ENCODE assay signal across 10 cellular contexts in genomic region chr3:75001330-75001729, GRCh38.
DNase-seq lines count a peak whose midpoint lies in the region; ATAC-seq and TF ChIP-seq lines count a peak whose summit lies in the region.
"Had no signal": no experiment of that assay in that cellular context is flagged by ENCODE, and none has a peak within 500 bp of the region (broad histone marks: within the 10 kb centered on the region; RNA-seq: fewer than 3 reads in every experiment).

No MANE protein-coding gene starts in this region.

- H3K36me3 ChIP-seq in H7 (replicated peaks; ENCODE audit: control insufficient read depth, insufficient read depth, low read length) = no peaks in the 10 kb centered on the region
- no peaks in the 10 kb centered on the region for H3K36me3 ChIP-seq in effector memory CD4-positive, alpha-beta T cell (ENCODE audit: control insufficient read depth, insufficient read depth, low read length)

- H3K36me3 Mint-ChIP-seq in glutamatergic neuron (ENCODE audit: unreplicated experiment) = no peaks in the 10 kb centered on the region
- H3K36me3 Mint-ChIP-seq: stimulated activated effector memory CD8-positive, alpha-beta T cell treated with anti-CD3 and anti-CD28 coated beads, Interleukin-12 subunit alpha, Interleukin-12 subunit beta, amount 100 ng/mL, for 72 hours had no signal

- no peaks in the 10 kb centered on the region for H3K4me1 ChIP-seq in effector memory CD4-positive, alpha-beta T cell (ENCODE audit: control insufficient read depth, insufficient read depth, low read length, poor library complexity, severe bottlenecking)

- H3K9me3 ChIP-seq in effector memory CD4-positive, alpha-beta T cell (ENCODE audit: control insufficient read depth, low read length) = no peaks in the 10 kb centered on the region

- ATAC-seq in GM18517 (IDR thresholded peaks at IDR 0.05; ENCODE audit: unreplicated experiment) (no peak), HG03045 (IDR thresholded peaks at IDR 0.05; ENCODE audit: unreplicated experiment) (no peak)
- ATAC-seq: PC-3; stimulated activated effector memory CD8-positive, alpha-beta T cell treated with anti-CD3 and anti-CD28 coated beads, Interleukin-12 subunit alpha, Interleukin-12 subunit beta, amount 100 ng/mL, for 72 hours had no signal

- no peak overlapping the region for H3K4me3 ChIP-seq in H7 (ENCODE audit: insufficient read depth, low read depth, low read length)
- no peak overlapping the region for H3K4me3 ChIP-seq in effector memory CD4-positive, alpha-beta T cell (ENCODE audit: insufficient read depth, low read depth, low read length, poor library complexity, severe bottlenecking)

- no peak overlapping the region for H3K27ac ChIP-seq in effector memory CD4-positive, alpha-beta T cell (ENCODE audit: insufficient read depth, low read length, poor library complexity, severe bottlenecking)

- H3K27me3 ChIP-seq in H7 (ENCODE audit: control insufficient read depth, insufficient read depth, low read length) = no peaks in the 10 kb centered on the region
- no peaks in the 10 kb centered on the region for H3K27me3 ChIP-seq in effector memory CD4-positive, alpha-beta T cell (replicated peaks; ENCODE audit: control insufficient read depth, insufficient read depth, low read length, poor library complexity, severe bottlenecking)

- H3K4me1 Mint-ChIP-seq in glutamatergic neuron (ENCODE audit: low read depth, unreplicated experiment) = peaks cover 3% of the 10 kb centered on the region
- H3K4me1 Mint-ChIP-seq: stimulated activated effector memory CD8-positive, alpha-beta T cell treated with anti-CD3 and anti-CD28 coated beads, Interleukin-12 subunit alpha, Interleukin-12 subunit beta, amount 100 ng/mL, for 72 hours had no signal

- TF ChIP-seq CTCF in glutamatergic neuron (IDR thresholded peaks at IDR 0.05; ENCODE audit: partially characterized antibody, unreplicated experiment) = no peak

- DNase-seq in Ammon's horn (ENCODE audit: low spot score) (peak; percentile 12), H7 (peak; percentile 43), RKO (ENCODE audit: low spot score) (peak; percentile 42), iris pigment epithelial cell (ENCODE audit: low read depth) (peak; percentile 7), glutamatergic neuron (no peak)
- DNase-seq in effector memory CD4-positive, alpha-beta T cell = no peak
- DNase-seq: PC-3 had no signal

- H3K27ac Mint-ChIP-seq in glutamatergic neuron (ENCODE audit: unreplicated experiment) = no peak overlapping the region
- H3K27ac Mint-ChIP-seq: stimulated activated effector memory CD8-positive, alpha-beta T cell treated with anti-CD3 and anti-CD28 coated beads, Interleukin-12 subunit alpha, Interleukin-12 subunit beta, amount 100 ng/mL, for 72 hours had no signal

- no peak overlapping the region for H3K4me3 Mint-ChIP-seq in glutamatergic neuron (ENCODE audit: unreplicated experiment)
- H3K4me3 Mint-ChIP-seq: stimulated activated effector memory CD8-positive, alpha-beta T cell treated with anti-CD3 and anti-CD28 coated beads, Interleukin-12 subunit alpha, Interleukin-12 subunit beta, amount 100 ng/mL, for 72 hours had no signal

- H3K9me3 Mint-ChIP-seq in glutamatergic neuron (ENCODE audit: unreplicated experiment) = peaks cover 4% of the 10 kb centered on the region

- no peaks in the 10 kb centered on the region for H3K27me3 Mint-ChIP-seq in glutamatergic neuron (ENCODE audit: unreplicated experiment)

Comparison
In these comparisons a context has a peak if more than half of its experiments do, and no peak if none do; other contexts are left out.
1. DNase-seq: peak in Ammon's horn (single experiment), H7 (single experiment), RKO (single experiment) and iris pigment epithelial cell (single experiment); none in effector memory CD4-positive, alpha-beta T cell (0 of 3) and glutamatergic neuron (single experiment).